In the genomic region with DNA sequence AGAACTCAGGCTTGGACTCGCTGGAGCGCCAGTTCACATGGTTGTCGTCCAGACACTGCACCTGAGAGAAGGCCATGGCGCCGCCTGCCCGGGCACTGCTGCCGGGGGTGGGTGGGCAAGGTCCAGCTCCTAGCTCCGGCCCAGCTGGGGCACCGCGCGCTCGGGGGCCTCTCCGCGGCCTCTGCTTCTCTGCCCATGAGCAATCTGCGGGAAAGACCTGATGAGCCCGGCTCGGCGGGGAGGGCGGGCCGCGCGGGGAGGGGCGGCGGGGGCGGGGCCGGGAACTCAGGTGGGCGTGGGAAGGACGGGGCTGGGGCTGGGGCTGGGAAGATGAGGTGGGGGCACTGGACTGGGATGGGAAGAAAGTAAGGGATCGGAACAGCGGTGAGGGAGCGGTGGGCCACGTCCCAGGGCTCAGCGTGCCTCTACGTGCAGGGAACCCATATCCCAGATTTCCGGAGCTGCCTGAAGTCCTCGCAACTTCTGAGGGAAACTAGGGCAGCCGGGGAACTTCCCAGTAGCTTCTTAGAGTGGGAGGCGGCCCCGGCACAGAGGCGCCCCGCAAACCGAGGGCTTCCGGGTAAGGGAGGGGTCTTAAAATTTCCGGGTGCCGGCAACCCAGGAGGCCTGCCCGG, we compare ENCODE assay signal across 8 cellular contexts. TPM values are rescaled to one million over a fixed set of nuclear protein-coding genes. Genes with fewer than 3 reads are reported as not detected.
DNase-seq lines count a peak whose midpoint lies in the region; ATAC-seq and TF ChIP-seq lines count a peak whose summit lies in the region.

No MANE protein-coding gene starts in this region.

- 1% methylated on average over 16 of the region's 46 CpGs for WGBS in suprapubic skin

- DNase-seq in MG63 (peak; percentile 18), epithelial cell of esophagus (ENCODE audit: low read depth) (peak; percentile 71), suprapubic skin (ENCODE audit: low spot score in 2 of 2) (no peak), NCI-H128 (lab: John Stamatoyannopoulos, UW; ENCODE audit: unreplicated experiment) (no peak)
- DNase-seq in activated CD8-positive, alpha-beta memory T cell treated with anti-CD3 and anti-CD28 coated beads for 24 hours: peak; percentile 81

- peaks cover 29% of the 10 kb centered on the region for H4K20me1 ChIP-seq in BLaER1

- H3K4me1 Mint-ChIP-seq in nephron: peaks cover 8% of the 10 kb centered on the region

- H3K27me3 ChIP-seq in BLaER1 (peaks cover 69% of the 10 kb centered on the region), MG63 (no peaks in the 10 kb centered on the region), suprapubic skin (no peaks in the 10 kb centered on the region)

- H3K27ac ChIP-seq in BLaER1 (no peak overlapping the region), suprapubic skin (peak overlapping the region; percentile 88)

- peaks cover 26% of the 10 kb centered on the region for H3K27me3 Mint-ChIP-seq in nephron (ENCODE audit: low read depth)

- peaks cover 4% of the 10 kb centered on the region for H3K9me3 Mint-ChIP-seq in nephron

- H3K4me3 ChIP-seq in BLaER1 (peak overlapping the region; percentile 69), MG63 (peak overlapping the region; percentile 56), epithelial cell of esophagus (ENCODE audit: low read length) (peak overlapping the region; percentile 65), suprapubic skin (peak overlapping the region; percentile 68)

- peak overlapping the region; percentile 97 for H3K4me2 ChIP-seq in BLaER1

- no peaks in the 10 kb centered on the region for H3K36me3 Mint-ChIP-seq in nephron (ENCODE audit: low read depth)

- H3K9me3 ChIP-seq in BLaER1: peaks cover 9% of the 10 kb centered on the region
- H3K9me3 ChIP-seq in MG63: 0 out of 2 replicates have a peak, but pooled peaks cover 2% of the 10 kb centered on the region
- H3K9me3 ChIP-seq in suprapubic skin: no peaks in the 10 kb centered on the region

- ATAC-seq in GM21447 (IDR thresholded peaks at IDR 0.05; ENCODE audit: unreplicated experiment): peak; percentile 31

- H3K4me1 ChIP-seq in BLaER1: peaks cover 50% of the 10 kb centered on the region
- peaks cover 59% of the 10 kb centered on the region for H3K4me1 ChIP-seq in suprapubic skin

- H3K27ac Mint-ChIP-seq in nephron: no peak overlapping the region

- TF ChIP-seq CTCF in epithelial cell of esophagus (IDR thresholded peaks at IDR 0.05; ENCODE audit: insufficient read depth, low read depth, low read length, missing control alignments) (no peak), nephron (IDR thresholded peaks at IDR 0.05; ENCODE audit: unreplicated experiment in 3 of 3) (no peak), suprapubic skin (IDR thresholded peaks at IDR 0.05) (no peak)

- H3K4me3 Mint-ChIP-seq in nephron: peak overlapping the region; percentile 72 to 85 (median 80)

- no peak for TF ChIP-seq POLR2A in suprapubic skin (IDR thresholded peaks at IDR 0.05)

- no peak for TF ChIP-seq EP300 in suprapubic skin (IDR thresholded peaks at IDR 0.05)

- H3K36me3 ChIP-seq in BLaER1: no peaks in the 10 kb centered on the region
- no peaks in the 10 kb centered on the region for H3K36me3 ChIP-seq in MG63
- no peaks in the 10 kb centered on the region for H3K36me3 ChIP-seq in suprapubic skin

- peak overlapping the region; percentile 58 for H3K9ac ChIP-seq in BLaER1

RNA-seq across cellular contexts. Expression of a gene that starts 0.5 kb away (rescaled TPM):
- total RNA-seq in MG63 (2014; rRNA removed; shearing (Covaris generic); ENCODE audit: low replicate concordance): 4.7 and 4.9 TPM in 2 replicates
- 100 to 1,000 TPM; 205 to 261 (median 210) TPM for total RNA-seq in suprapubic skin

RNA-seq across cellular contexts. Expression of a gene that starts 42.7 kb away (rescaled TPM):
- total RNA-seq in MG63 (2014; rRNA removed; shearing (Covaris generic); ENCODE audit: low replicate concordance): not detected in 2 replicates
- total RNA-seq in suprapubic skin: 1 to 10 TPM; 1.1 to 3.1 (median 1.9) TPM

RNA-seq across cellular contexts. Expression of a gene that starts 52.1 kb away (rescaled TPM):
- total RNA-seq in MG63 (2014; rRNA removed; shearing (Covaris generic); ENCODE audit: low replicate concordance): not detected in 2 replicates
- 1 to 10 TPM in 2 of 4 donors, under 1 TPM in 2; 0.31 to 1.5 (median 0.94) TPM for total RNA-seq in suprapubic skin

Comparison
In these comparisons a context has a peak if more than half of its experiments do, and no peak if none do; other contexts are left out.
1. DNase-seq: peak in MG63 (single experiment), activated CD8-positive, alpha-beta memory T cell treated with anti-CD3 and anti-CD28 coated beads for 24 hours (single experiment) and epithelial cell of esophagus (single experiment); none in suprapubic skin (0 of 2) and NCI-H128 (single experiment).
2. RNA of a gene that starts 0.5 kb away (total RNA-seq): 205 to 261 TPM in suprapubic skin; 4.7 to 4.9 TPM in MG63; every median in the first group is over 10 times any median in the second.
3. Peak in every context shown above with its lines, with median percentiles within 50 percentile points of each other: H3K4me3 ChIP-seq.